13 cellular contexts compared by ENCODE assay signal in genomic region chr20:50521709-50522674, GRCh38. TPM values are rescaled to one million over a fixed set of nuclear protein-coding genes. Genes with fewer than 3 reads are reported as not detected.
DNase-seq lines count a peak whose midpoint lies in the region; ATAC-seq and TF ChIP-seq lines count a peak whose summit lies in the region.
"Had no signal": no experiment of that assay in that cellular context is flagged by ENCODE, and none has a peak within 500 bp of the region (broad histone marks: within the 10 kb centered on the region; RNA-seq: fewer than 3 reads in every experiment).

No MANE protein-coding gene starts in this region.

- WGBS in GM23248 (ENCODE audit: low coverage in 1 of 2, low lambda C conversion rate in 2 of 2, missing lambda C conversion rate in 2 of 2), 2 experiments, result 95 to 99% methylated on average over 8 of the region's 8 CpGs

- H3F3A ChIP-seq in GM23248 (ENCODE audit: insufficient read depth), result peaks cover 14% of the 10 kb centered on the region; the same call in 1 of the 2 replicates

- no peaks in the 10 kb centered on the region for H3K9me3 ChIP-seq in BLaER1 treated with 17β-estradiol and CSF1 and Interleukin-3, amounts not matched to agents 10 nM and 100 nM (replicated peaks in 1 of 11)
- no peaks in the 10 kb centered on the region for H3K9me3 ChIP-seq in GM23248 (ENCODE audit: low read depth)
- no peaks in the 10 kb centered on the region for H3K9me3 ChIP-seq in T-helper 17 cell (ENCODE audit: control insufficient read depth, low read length, poor library complexity, severe bottlenecking)
- no peaks in the 10 kb centered on the region for H3K9me3 ChIP-seq in iPS-15b (ENCODE audit: control insufficient read depth, insufficient read depth, low read length)
- H3K9me3 ChIP-seq: BLaER1 had no signal

- no peak for TF ChIP-seq CTCF in brain microvascular endothelial cell (IDR thresholded peaks at IDR 0.05; ENCODE audit: low read depth, low read length, missing control alignments)

- no peak overlapping the region for H3K4me3 ChIP-seq in BLaER1 treated with 17β-estradiol and CSF1 and Interleukin-3, amounts not matched to agents 10 nM and 100 nM
- H3K4me3 ChIP-seq in GM23248 (no peak overlapping the region), iPS-15b (ENCODE audit: low read depth, low read length) (no peak overlapping the region), brain microvascular endothelial cell (ENCODE audit: low read depth, low read length) (no peak overlapping the region)
- H3K4me3 ChIP-seq: BLaER1, dorsolateral prefrontal cortex had no signal

- peaks cover 51% of the 10 kb centered on the region for H3K4me1 Mint-ChIP-seq in T-helper 17 cell

- no peak overlapping the region for H3K27ac ChIP-seq in BLaER1 treated with 17β-estradiol and CSF1 and Interleukin-3, amounts not matched to agents 10 nM and 100 nM
- H3K27ac ChIP-seq in GM23248 (peak overlapping the region; percentile 52), brain microvascular endothelial cell (no peak overlapping the region)
- H3K27ac ChIP-seq: BLaER1, dorsolateral prefrontal cortex had no signal

- peaks cover 15 to 99% (median 87%) of the 10 kb centered on the region in 11 experiments for H4K20me1 ChIP-seq in BLaER1 treated with 17β-estradiol and CSF1 and Interleukin-3, amounts not matched to agents 10 nM and 100 nM
- H4K20me1 ChIP-seq in GM23248 (ENCODE audit: insufficient read depth), result no peaks in the 10 kb centered on the region

- no peaks in the 10 kb centered on the region for H3K36me3 Mint-ChIP-seq in T-helper 17 cell (ENCODE audit: low read depth)

- no peaks in the 10 kb centered on the region for H3K27me3 ChIP-seq in BLaER1 treated with 17β-estradiol and CSF1 and Interleukin-3, amounts not matched to agents 10 nM and 100 nM
- H3K27me3 ChIP-seq in GM23248 (replicated peaks; ENCODE audit: insufficient read depth) (no peaks in the 10 kb centered on the region), iPS-15b (ENCODE audit: control insufficient read depth, insufficient read depth, low read length) (no peaks in the 10 kb centered on the region), brain microvascular endothelial cell (replicated peaks) (no peaks in the 10 kb centered on the region)
- H3K27me3 ChIP-seq: BLaER1, dorsolateral prefrontal cortex had no signal

- H3K36me3 ChIP-seq in BLaER1 treated with 17β-estradiol and CSF1 and Interleukin-3, amounts not matched to agents 10 nM and 100 nM, result peaks cover 3 to 40% (median 17%) of the 10 kb centered on the region in 11 experiments; a peak in 15 of 22 replicates
- no peaks in the 10 kb centered on the region for H3K36me3 ChIP-seq in GM23248 (ENCODE audit: low read depth)
- no peaks in the 10 kb centered on the region for H3K36me3 ChIP-seq in iPS-15b (ENCODE audit: control insufficient read depth, insufficient read depth, low read length)
- peaks cover 4% of the 10 kb centered on the region for H3K36me3 ChIP-seq in brain microvascular endothelial cell (replicated peaks)

- H3K4me3 Mint-ChIP-seq in T-helper 17 cell, result peak overlapping the region; percentile 33

- H3K27ac Mint-ChIP-seq in T-helper 17 cell, result peak overlapping the region; percentile 99

- no peak for ATAC-seq in T-helper 17 cell
- no peak for ATAC-seq in GM18858 (IDR thresholded peaks at IDR 0.05; ENCODE audit: unreplicated experiment)

- in situ Hi-C loops in GM23248 (cut with MboI), result no loop called here
- in situ Hi-C loops in brain microvascular endothelial cell (cut with HindIII; ENCODE audit: low pct_ligation_motif_present, low sequenced_read_pairs), result no loop called here

- H3K9ac ChIP-seq in BLaER1 treated with 17β-estradiol and CSF1 and Interleukin-3, amounts not matched to agents 10 nM and 100 nM, result no peak overlapping the region
- H3K9ac ChIP-seq in GM23248, result no peak overlapping the region
- peak overlapping the region; percentile 26 for H3K9ac ChIP-seq in iPS-15b (ENCODE audit: low read depth, low read length)
- H3K9ac ChIP-seq: BLaER1 had no signal

- no peak overlapping the region for H2AFZ ChIP-seq in GM23248

- no peaks in the 10 kb centered on the region for H3K27me3 Mint-ChIP-seq in T-helper 17 cell

- peaks cover 100% of the 10 kb centered on the region for H3K79me2 ChIP-seq in GM23248 (ENCODE audit: insufficient read depth)

- DNase-seq in GM23248 (peak; percentile 39), T-helper 17 cell (no peak), NCI-H1105 (lab: John Stamatoyannopoulos, UW) (no peak), brain microvascular endothelial cell (no peak), ureter (ENCODE audit: low spot score) (no peak)
- DNase-seq: dorsolateral prefrontal cortex; NCI-H526; SHP77 treated with DMSO at 0.1 percent for 48 hours; stimulated activated CD4-positive, alpha-beta T cell treated with anti-CD3 and anti-CD28 coated beads, Interleukin-4, amount 100 ng/mL, for 24 hours had no signal

- no peaks in the 10 kb centered on the region for H3K9me2 ChIP-seq in GM23248 (ENCODE audit: insufficient read depth)

- H3K4me2 ChIP-seq in BLaER1 treated with 17β-estradiol and CSF1 and Interleukin-3, amounts not matched to agents 10 nM and 100 nM, result peak overlapping the region in 7 of 11 experiments; percentile 3 to 97 (median 44); a peak in 11 of 22 replicates
- peak overlapping the region; percentile 53 for H3K4me2 ChIP-seq in GM23248 (ENCODE audit: unreplicated experiment)
- H3K4me2 ChIP-seq: BLaER1 had no signal

- H3K4me1 ChIP-seq in BLaER1 treated with 17β-estradiol and CSF1 and Interleukin-3, amounts not matched to agents 10 nM and 100 nM, result peaks cover 70 to 100% (median 88%) of the 10 kb centered on the region in 10 experiments
- peaks cover 55% of the 10 kb centered on the region for H3K4me1 ChIP-seq in GM23248 (ENCODE audit: insufficient read depth)
- no peaks in the 10 kb centered on the region for H3K4me1 ChIP-seq in iPS-15b (ENCODE audit: control insufficient read depth, insufficient read depth, low read length)

RNA-seq across cellular contexts. Expression of gene PTPN1, which starts 11.8 kb away (rescaled TPM):
- 22.8 and 27.9 TPM in 2 replicates for total RNA-seq in GM23248 (2014; rRNA removed; shearing (Covaris generic))
- 18.8 and 18.9 TPM in 2 replicates for polyA plus RNA-seq in GM23248 (2016; fragmentation: Nextera tagmentation; extraction: Ambion mirVana)
- total RNA-seq in T-helper 17 cell (10 to 100 TPM; 65.5 to 67.7 TPM), ureter (33.6 TPM)
